In genomic region chr11:108788565-108789199, GRCh38 we compare ENCODE assay signal across 9 cellular contexts.
DNase-seq lines count a peak whose midpoint lies in the region; ATAC-seq, FAIRE-seq and TF ChIP-seq lines count a peak whose summit lies in the region.
"Had no signal": no experiment of that assay in that cellular context is flagged by ENCODE, and none has a peak within 500 bp of the region (broad histone marks: within the 10 kb centered on the region; RNA-seq: fewer than 3 reads in every experiment).

No MANE protein-coding gene starts in this region.

- H3K4me3 ChIP-seq in keratinocyte (ENCODE audit: control insufficient read depth in 2 of 3, extremely low read depth in 1 of 3, insufficient read depth in 2 of 3, low read depth in 1 of 3, low read length in 3 of 3) (no peak overlapping the region), suprapubic skin (no peak overlapping the region)

- no peak overlapping the region for H2AFZ ChIP-seq in keratinocyte (ENCODE audit: control insufficient read depth, low read length)

- H3K27ac ChIP-seq in keratinocyte (ENCODE audit: control insufficient read depth, insufficient read depth, low read length) (no peak overlapping the region), suprapubic skin (no peak overlapping the region)
- H3K27ac ChIP-seq: KMS-11 had no signal

- dilution Hi-C loops in keratinocyte (cut with MboI; ENCODE audit: extremely low pct_ligation_motif_present, low sequenced_read_pairs): no loop called here

- TF ChIP-seq CTCF in keratinocyte (optimal IDR thresholded peaks at IDR 0.05 in 1 of 3, IDR thresholded peaks at IDR 0.05 in 1 of 3, conservative IDR thresholded peaks at IDR 0.05 in 1 of 3; ENCODE audit: extremely low read depth in 1 of 3, insufficient read depth in 2 of 3, low read length in 3 of 3): peak; percentile 37 to 58 (median 56)
- TF ChIP-seq CTCF in suprapubic skin (IDR thresholded peaks at IDR 0.05): no peak

- H3K9me1 ChIP-seq in keratinocyte (ENCODE audit: control insufficient read depth, extremely low read depth, insufficient read depth, low read length): no peaks in the 10 kb centered on the region

- no peak for TF ChIP-seq EP300 in suprapubic skin (IDR thresholded peaks at IDR 0.05)

- DNase-seq in GM04504 (ENCODE audit: low read depth) (peak; percentile 20), keratinocyte (ENCODE audit: low read depth, low spot score) (no peak), sciatic nerve (ENCODE audit: low spot score) (no peak), suprapubic skin (ENCODE audit: low spot score in 2 of 2) (no peak)
- no peak for DNase-seq in stimulated activated CD4-positive, alpha-beta T cell treated with anti-CD3 and anti-CD28 coated beads, Interleukin-15, amount 100 ng/mL, for 24 hours

- H4K20me1 ChIP-seq in keratinocyte (ENCODE audit: control insufficient read depth, extremely low read depth, insufficient read depth, low read length): no peaks in the 10 kb centered on the region

- peaks cover 15% of the 10 kb centered on the region for H3K79me2 ChIP-seq in keratinocyte (ENCODE audit: control insufficient read depth, insufficient read depth, low read length)

- H3K9me3 ChIP-seq in keratinocyte (ENCODE audit: control insufficient read depth, low read depth, low read length): no peaks in the 10 kb centered on the region
- H3K9me3 ChIP-seq in suprapubic skin: no peaks in the 10 kb centered on the region

- TF ChIP-seq POLR2A in suprapubic skin (IDR thresholded peaks at IDR 0.05): no peak

- ATAC-seq in HG02798 (IDR thresholded peaks at IDR 0.05; ENCODE audit: poor library complexity, unreplicated experiment) (peak; percentile 53), sciatic nerve (no peak), GM19023 (IDR thresholded peaks at IDR 0.05; ENCODE audit: unreplicated experiment) (no peak)

- FAIRE-seq in TTC549 (lab: Jason Lieb, UNC) (peak; percentile 11), keratinocyte (lab: Jason Lieb, UNC) (peak; percentile 80)

- no peak overlapping the region for H3K4me2 ChIP-seq in keratinocyte (ENCODE audit: control insufficient read depth, extremely low read depth, insufficient read depth, low read depth, low read length)
- H3K4me2 ChIP-seq: KMS-11 had no signal

- WGBS in suprapubic skin: 87% methylated on average over 5 of the region's 5 CpGs

- no peaks in the 10 kb centered on the region for H3K27me3 ChIP-seq in keratinocyte (ENCODE audit: control insufficient read depth, extremely low read depth, insufficient read depth, low read length)
- no peaks in the 10 kb centered on the region for H3K27me3 ChIP-seq in suprapubic skin

- H3K4me1 ChIP-seq in keratinocyte (ENCODE audit: control insufficient read depth, extremely low read depth, insufficient read depth, low read length): no peaks in the 10 kb centered on the region
- H3K4me1 ChIP-seq in suprapubic skin: peaks cover 8% of the 10 kb centered on the region

- H3K36me3 ChIP-seq in keratinocyte (ENCODE audit: control insufficient read depth in 2 of 2, extremely low read depth in 1 of 2, insufficient read depth in 2 of 2, low read length in 2 of 2): no peaks in the 10 kb centered on the region
- no peaks in the 10 kb centered on the region for H3K36me3 ChIP-seq in suprapubic skin

- intact Hi-C loops in sciatic nerve (cut with DNase I): no loop called here

- H3K9ac ChIP-seq in keratinocyte (ENCODE audit: control insufficient read depth, extremely low read depth, insufficient read depth, low read length): no peak overlapping the region
- H3K9ac ChIP-seq: KMS-11 had no signal

Comparison
In these comparisons a context has a peak if more than half of its experiments do, and no peak if none do; other contexts are left out.
1. CTCF ChIP-seq: peak in keratinocyte (3 of 3); none in suprapubic skin (0 of 2).